In genomic region chr15:89078831-89079810, GRCh38 we compare ENCODE assay signal across 1 cellular context.
A peak's percentile ranks its signal among the peaks of the same experiment; 100 is the strongest.
TF ChIP-seq lines count a peak whose summit lies in the region.

No MANE protein-coding gene starts in this region.

TF ChIP-seq in K562, 482 proteins besides CTCF, POLR2A, EP300 and RAD21 (continued from another document):
- TF ChIP-seq ZEB2 (IDR thresholded peaks at IDR 0.05) (peak; percentile 52; the same call in 1 of the 2 replicates), GABPB1 (CRISPR knock-in tag; IDR thresholded peaks at IDR 0.05) (no peak), MNT (conservative IDR thresholded peaks at IDR 0.05) (no peak), ZNF780A (CRISPR knock-in tag; IDR thresholded peaks at IDR 0.05) (no peak), MAX (CRISPR knock-in tag; IDR thresholded peaks at IDR 0.05) (no peak), RB1 (IDR thresholded peaks at IDR 0.05; ENCODE audit: low read depth) (no peak), RBM14 (IDR thresholded peaks at IDR 0.05; ENCODE audit: borderline replicate concordance, insufficient read depth, low read depth, low read length) (no peak), DPF2 (IDR thresholded peaks at IDR 0.05) (peak; percentile 63), JUND (IDR thresholded peaks at IDR 0.05; ENCODE audit: borderline replicate concordance, low read depth, low read length) (peak; percentile 51), JUND (tag; IDR thresholded peaks at IDR 0.05; ENCODE audit: borderline replicate concordance, low read depth, low read length) (peak; percentile 48; the same call in 1 of the 3 replicates), SNAPC5 (CRISPR knock-in tag; IDR thresholded peaks at IDR 0.05) (no peak), ZBTB12 (CRISPR knock-in tag; IDR thresholded peaks at IDR 0.05) (no peak), ZNF766 (CRISPR knock-in tag; conservative IDR thresholded peaks at IDR 0.05) (peak; percentile 100), ELK3 (CRISPR knock-in tag; IDR thresholded peaks at IDR 0.05) (no peak), GABPB2 (CRISPR knock-in tag; conservative IDR thresholded peaks at IDR 0.05) (no peak), SMARCA4 (IDR thresholded peaks at IDR 0.05) (peak; percentile 52; the same call in 1 of the 2 replicates), ATF3 (IDR thresholded peaks at IDR 0.05) (peak; percentile 61), ATF3 (CRISPR knock-in tag; conservative IDR thresholded peaks at IDR 0.05) (no peak), HMGXB4 (CRISPR knock-in tag; IDR thresholded peaks at IDR 0.05) (no peak), NFRKB (IDR thresholded peaks at IDR 0.05; ENCODE audit: low read depth) (no peak), ZNF224 (CRISPR knock-in tag; IDR thresholded peaks at IDR 0.05) (no peak), SMARCE1 (IDR thresholded peaks at IDR 0.05) (peak; percentile 62; the same call in 1 of the 2 replicates), KLF10 (CRISPR knock-in tag; IDR thresholded peaks at IDR 0.05) (no peak), ETV1 (tag; conservative IDR thresholded peaks at IDR 0.05; ENCODE audit: low read depth) (no peak), ARID3A (IDR thresholded peaks at IDR 0.05; ENCODE audit: borderline replicate concordance, low read depth, low read length) (no peak), U2AF1 (optimal IDR thresholded peaks at IDR 0.05; ENCODE audit: low read depth, low read length) (no peak), TAF7 (tag; IDR thresholded peaks at IDR 0.05) (no peak), POLR2B (IDR thresholded peaks at IDR 0.05; ENCODE audit: low read depth, partially characterized antibody) (no peak), SMAD4 (CRISPR knock-in tag; conservative IDR thresholded peaks at IDR 0.05) (0 out of 2 replicates have a peak, but pooled peaks have one; percentile 25), MCM7 (IDR thresholded peaks at IDR 0.05) (no peak), PHF21A (IDR thresholded peaks at IDR 0.05; ENCODE audit: borderline replicate concordance, low read depth) (no peak), SOX6 (IDR thresholded peaks at IDR 0.05) (peak; percentile 40; the same call in 1 of the 2 replicates), NR2C1 (IDR thresholded peaks at IDR 0.05) (no peak), NR2C1 (tag; IDR thresholded peaks at IDR 0.05) (no peak), ZNF232 (CRISPR knock-in tag; IDR thresholded peaks at IDR 0.05) (peak; percentile 99), STAG1 (CRISPR knock-in tag; IDR thresholded peaks at IDR 0.05; ENCODE audit: borderline replicate concordance) (no peak), ZFPM2 (CRISPR knock-in tag; IDR thresholded peaks at IDR 0.05) (no peak), ZKSCAN1 (IDR thresholded peaks at IDR 0.05; ENCODE audit: low read depth, low read length) (no peak), ZC3H4 (CRISPR knock-in tag; IDR thresholded peaks at IDR 0.05; ENCODE audit: borderline replicate concordance) (no peak), FOSL1 (tag; conservative IDR thresholded peaks at IDR 0.05) (no peak), ARID1B (IDR thresholded peaks at IDR 0.05) (peak; percentile 49), GATA2 (CRISPR knock-in tag; IDR thresholded peaks at IDR 0.05) (no peak)
TF ChIP-seq in K562: peak in this region for 11.
